27 cellular contexts compared by ENCODE assay signal in the genomic region with DNA sequence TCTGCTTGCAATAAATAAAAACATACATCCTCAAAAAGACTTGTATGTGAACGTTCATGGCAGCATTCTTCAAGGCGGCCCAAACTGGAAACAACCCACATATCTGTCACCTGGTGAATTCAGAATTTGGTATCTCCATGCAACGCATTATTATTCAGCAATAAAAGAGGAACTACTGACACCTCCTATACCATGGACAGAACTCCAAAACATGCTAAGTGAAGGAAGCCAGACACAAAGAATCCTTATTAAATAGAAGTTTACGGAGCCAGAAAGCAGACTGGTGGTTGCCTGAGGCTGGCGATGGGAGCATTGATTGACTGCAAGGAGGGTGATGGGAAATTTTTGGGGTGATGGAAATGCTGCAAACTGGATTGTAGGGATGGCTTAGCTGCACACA.
"Had no signal": no experiment of that assay in that cellular context is flagged by ENCODE, and none has a peak within 500 bp of the region (broad histone marks: within the 10 kb centered on the region; RNA-seq: fewer than 3 reads in every experiment).

No MANE protein-coding gene starts in this region.

- H3K4me3 ChIP-seq: heart left ventricle, left ventricle myocardium inferior, lung, mucosa of descending colon, psoas muscle, spleen, tibial nerve, upper lobe of left lung had no signal

- H3K27ac ChIP-seq: parathyroid adenoma, psoas muscle, spleen, tibial nerve, upper lobe of left lung had no signal

- H3K4me1 Mint-ChIP-seq: immature natural killer cell; memory B cell; naive thymus-derived CD8-positive, alpha-beta T cell; nephron; neural crest cell; stimulated activated effector memory CD8-positive, alpha-beta T cell treated with anti-CD3 and anti-CD28 coated beads, Interleukin-12 subunit alpha, Interleukin-12 subunit beta, amount 100 ng/mL, for 72 hours had no signal

- ATAC-seq: heart left ventricle; mucosa of descending colon; naive thymus-derived CD8-positive, alpha-beta T cell; psoas muscle; right cardiac atrium; sciatic nerve; stimulated activated effector memory CD8-positive, alpha-beta T cell treated with anti-CD3 and anti-CD28 coated beads, Interleukin-12 subunit alpha, Interleukin-12 subunit beta, amount 100 ng/mL, for 72 hours had no signal

- H2AFZ ChIP-seq: parathyroid adenoma had no signal

- H3K4me1 ChIP-seq: heart left ventricle, parathyroid adenoma, psoas muscle, spleen, tibial nerve, upper lobe of left lung had no signal

- DNase-seq: glutamatergic neuron; heart left ventricle; hypothalamus; immature natural killer cell; kidney; left ventricle myocardium inferior; midbrain; mucosa of descending colon; naive thymus-derived CD8-positive, alpha-beta T cell; nucleus accumbens; psoas muscle; right cardiac atrium; small intestine; spleen; stimulated activated CD4-positive, alpha-beta T cell treated with anti-CD3 and anti-CD28 coated beads, Interleukin-4, amount 100 ng/mL, for 24 hours; stimulated activated naive CD4-positive, alpha-beta T cell; substantia nigra; upper lobe of left lung had no signal

- H3K27me3 Mint-ChIP-seq: memory B cell; naive thymus-derived CD8-positive, alpha-beta T cell; stimulated activated naive CD8-positive, alpha-beta T cell treated with anti-CD3 and anti-CD28 coated beads, Interleukin-15, Interleukin-2, amounts not matched to agents 100 ng/mL and 50 ng/mL, for 24 hours had no signal

- H3K36me3 ChIP-seq: heart left ventricle, left ventricle myocardium inferior, spleen, tibial nerve, upper lobe of left lung had no signal

- H3K36me3 Mint-ChIP-seq: immature natural killer cell; memory B cell; naive thymus-derived CD8-positive, alpha-beta T cell; stimulated activated effector memory CD8-positive, alpha-beta T cell treated with anti-CD3 and anti-CD28 coated beads, Interleukin-12 subunit alpha, Interleukin-12 subunit beta, amount 100 ng/mL, for 72 hours had no signal

- H3K27me3 ChIP-seq: heart left ventricle, spleen, tibial nerve, upper lobe of left lung had no signal

- H3K4me3 Mint-ChIP-seq: immature natural killer cell; memory B cell; naive thymus-derived CD8-positive, alpha-beta T cell; nephron; neural crest cell; stimulated activated effector memory CD8-positive, alpha-beta T cell treated with anti-CD3 and anti-CD28 coated beads, Interleukin-12 subunit alpha, Interleukin-12 subunit beta, amount 100 ng/mL, for 72 hours; stimulated activated naive CD8-positive, alpha-beta T cell treated with anti-CD3 and anti-CD28 coated beads, Interleukin-15, Interleukin-2, amounts not matched to agents 100 ng/mL and 50 ng/mL, for 24 hours had no signal

- H3K9me3 ChIP-seq: left ventricle myocardium inferior, psoas muscle, upper lobe of left lung had no signal

- H3K79me2 ChIP-seq: parathyroid adenoma had no signal

- H3K27ac Mint-ChIP-seq: immature natural killer cell; memory B cell; naive thymus-derived CD8-positive, alpha-beta T cell; nephron; stimulated activated effector memory CD8-positive, alpha-beta T cell treated with anti-CD3 and anti-CD28 coated beads, Interleukin-12 subunit alpha, Interleukin-12 subunit beta, amount 100 ng/mL, for 72 hours; stimulated activated naive CD8-positive, alpha-beta T cell treated with anti-CD3 and anti-CD28 coated beads, Interleukin-15, Interleukin-2, amounts not matched to agents 100 ng/mL and 50 ng/mL, for 24 hours had no signal

- H3K9ac ChIP-seq: parathyroid adenoma had no signal
